ENCODE assay signal across 1 cellular context in genomic region chr11:3359092-3359824, GRCh38.
A peak's percentile ranks its signal among the peaks of the same experiment; 100 is the strongest.
TF ChIP-seq lines count a peak whose summit lies in the region.

No MANE protein-coding gene starts in this region.

TF ChIP-seq in H1, 55 proteins besides CTCF, POLR2A, EP300 and RAD21 (continued from another document):
- TF ChIP-seq CHD7 (IDR thresholded peaks at IDR 0.05; ENCODE audit: insufficient replicate concordance, low read length): no peak
- TF ChIP-seq GTF2F1 (IDR thresholded peaks at IDR 0.05; ENCODE audit: borderline replicate concordance, low read depth, low read length): peak; percentile 12
- TF ChIP-seq TCF12 (IDR thresholded peaks at IDR 0.05; ENCODE audit: low read depth, low read length): peak; percentile 39; the same call in 1 of the 2 replicates
- TF ChIP-seq ZNF274 (IDR thresholded peaks at IDR 0.05; ENCODE audit: borderline replicate concordance, extremely low read depth, low read length): peak; percentile 98
- TF ChIP-seq POLR2AphosphoS5 (IDR thresholded peaks at IDR 0.05; ENCODE audit: low read depth, low read length): peak; percentile 45; the same call in 1 of the 2 replicates
- TF ChIP-seq CHD2 (IDR thresholded peaks at IDR 0.05; ENCODE audit: low read length): 0 out of 2 replicates have a peak, but pooled peaks have one; percentile 39
- TF ChIP-seq SIN3A (conservative IDR thresholded peaks at IDR 0.05 in 1 of 2, IDR thresholded peaks at IDR 0.05 in 1 of 2; ENCODE audit: low read depth in 1 of 2, low read length in 2 of 2): no peak
- no peak for TF ChIP-seq CHD1 (IDR thresholded peaks at IDR 0.05; ENCODE audit: low read depth, low read length)
- no peak for TF ChIP-seq RBBP5 (IDR thresholded peaks at IDR 0.05; ENCODE audit: borderline replicate concordance, low read depth, low read length)
- peak; percentile 46; the same call in 1 of the 2 replicates for TF ChIP-seq MAX (IDR thresholded peaks at IDR 0.05)
- peak; percentile 64; the same call in 1 of the 2 replicates for TF ChIP-seq E2F6 (IDR thresholded peaks at IDR 0.05)
